ENCODE assay signal across 28 cellular contexts in the genomic region with DNA sequence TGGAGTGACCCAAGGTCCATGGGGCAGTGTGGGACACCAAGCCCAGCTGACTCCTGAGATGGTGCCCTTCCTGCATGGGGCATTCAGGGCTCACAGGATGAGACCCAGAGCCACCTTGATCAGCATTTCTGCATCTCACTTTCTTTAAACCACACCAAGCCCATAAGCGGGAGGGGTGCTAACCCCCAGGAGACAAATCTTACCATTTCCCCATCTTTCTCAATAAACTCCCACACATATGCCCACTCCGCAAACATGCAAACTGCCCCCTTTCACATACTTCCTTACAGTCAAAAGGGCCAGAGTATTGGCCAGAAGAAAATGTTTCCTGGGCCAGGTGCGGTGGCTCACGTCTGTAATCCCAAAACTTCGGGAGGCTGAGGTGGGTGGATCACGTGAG.
"Had no signal": no experiment of that assay in that cellular context is flagged by ENCODE, and none has a peak within 500 bp of the region (broad histone marks: within the 10 kb centered on the region; RNA-seq: fewer than 3 reads in every experiment).

No MANE protein-coding gene starts in this region.

- DNase-seq: activated CD4-positive, alpha-beta T cell treated with anti-CD3 and anti-CD28 coated beads for 36 hours; activated CD4-positive, CD25-positive, alpha-beta regulatory T cell; activated effector memory CD4-positive, alpha-beta T cell treated with anti-CD3 and anti-CD28 coated beads, Interleukin-2, amount 50 U/mL, for 16 hours; activated naive CD4-positive, alpha-beta T cell treated with anti-CD3 and anti-CD28 coated beads for 36 hours; activated naive CD8-positive, alpha-beta T cell treated with anti-CD3 and anti-CD28 coated beads for 36 hours; activated T-cell treated with anti-CD3 and anti-CD28 coated beads, Interleukin-2, amount 50 U/mL, for 1 hour; dorsolateral prefrontal cortex; effector memory CD4-positive, alpha-beta T cell; erythroblast; hippocampal formation; left cardiac atrium; left ventricle myocardium superior; nucleus accumbens; pancreas; retina; sigmoid colon; small intestine; stimulated activated CD4-positive, alpha-beta T cell treated with anti-CD3 and anti-CD28 coated beads, Interleukin-1b, Interleukin-23, amount 100 ng/mL, for 48 hours; stimulated activated CD4-positive, alpha-beta T cell treated with anti-CD3 and anti-CD28 coated beads, Interleukin-4, amount 100 ng/mL, for 4 hours; stimulated activated CD8-positive, alpha-beta memory T cell treated with anti-CD3 and anti-CD28 coated beads, Interleukin-4, amount 100 ng/mL, for 48 hours; stimulated activated naive CD8-positive, alpha-beta T cell treated with anti-CD3 and anti-CD28 coated beads, Interleukin-15, amount 100 ng/mL, for 72 hours; T-helper 1 cell had no signal

- ATAC-seq: activated CD4-positive, alpha-beta T cell treated with anti-CD3 and anti-CD28 coated beads for 36 hours; left cardiac atrium; left ventricle myocardium superior; pancreas; stimulated activated memory B cell treated with anti-CD40 and anti-IgM and Interleukin-4, amounts not matched to agents 10 μg/mL and 1 μg/mL and 100 μg/mL, for 72 hours; stimulated activated naive CD8-positive, alpha-beta T cell treated with anti-CD3 and anti-CD28 coated beads, Interleukin-15, amount 100 ng/mL, for 72 hours had no signal

- H3K27ac ChIP-seq: adrenal gland, cardiac muscle cell, dorsolateral prefrontal cortex, pancreas, prostate gland, sigmoid colon had no signal

- H3K27me3 ChIP-seq: adrenal gland, cardiac muscle cell, dorsolateral prefrontal cortex, pancreas, sigmoid colon, thyroid gland had no signal

- H3K4me3 ChIP-seq: adrenal gland, cardiac muscle cell, coronary artery, dorsolateral prefrontal cortex, pancreas, prostate gland, sigmoid colon, thyroid gland had no signal

- H3K36me3 ChIP-seq: adrenal gland, cardiac muscle cell, pancreas, prostate gland, sigmoid colon, thyroid gland had no signal

- H3K9me3 ChIP-seq: adrenal gland, pancreas, prostate gland, sigmoid colon, thyroid gland had no signal
